ENCODE assay signal across 24 cellular contexts in genomic region chr9:89329917-89330316, GRCh38.
"Had no signal": no experiment of that assay in that cellular context is flagged by ENCODE, and none has a peak within 500 bp of the region (broad histone marks: within the 10 kb centered on the region; RNA-seq: fewer than 3 reads in every experiment).

No MANE protein-coding gene starts in this region.

- H3K4me3 ChIP-seq: colonic mucosa, esophagus squamous epithelium, gastrocnemius medialis, heart right ventricle, left lung, lower lobe of right lung had no signal

- H3K4me3 Mint-ChIP-seq: dendritic cell treated with granulocyte-macrophage colony-stimulating factor and Interleukin-4, amounts not matched to agents 40 ng/mL and 50 ng/mL, for 4 days; effector memory CD8-positive, alpha-beta T cell; endodermal cell; naive thymus-derived CD4-positive, alpha-beta T cell had no signal

- H3K27me3 Mint-ChIP-seq: dendritic cell treated with granulocyte-macrophage colony-stimulating factor and Interleukin-4, amounts not matched to agents 40 ng/mL and 50 ng/mL, for 4 days; effector memory CD8-positive, alpha-beta T cell; naive thymus-derived CD4-positive, alpha-beta T cell had no signal

- H3K9me3 Mint-ChIP-seq: dendritic cell treated with granulocyte-macrophage colony-stimulating factor and Interleukin-4, amounts not matched to agents 40 ng/mL and 50 ng/mL, for 4 days; effector memory CD8-positive, alpha-beta T cell; endodermal cell had no signal

- H3K9me3 ChIP-seq: colonic mucosa, esophagus squamous epithelium, gastrocnemius medialis, heart right ventricle, left lung, lower lobe of right lung had no signal

- H3K27ac Mint-ChIP-seq: dendritic cell treated with granulocyte-macrophage colony-stimulating factor and Interleukin-4, amounts not matched to agents 40 ng/mL and 50 ng/mL, for 4 days; endodermal cell had no signal

- H3K4me1 ChIP-seq: colonic mucosa, esophagus squamous epithelium, left lung, lower lobe of right lung had no signal

- H3K27me3 ChIP-seq: colonic mucosa, esophagus squamous epithelium, gastrocnemius medialis, heart right ventricle, left lung had no signal

- DNase-seq: colonic mucosa; cortex of kidney; effector CD8-positive, alpha-beta T cell; effector memory CD8-positive, alpha-beta T cell; endodermal cell; erythroblast; esophagus squamous epithelium; foreskin fibroblast; foreskin melanocyte; gastrocnemius medialis; glutamatergic neuron; head of caudate nucleus; heart right ventricle; hippocampal formation; left cardiac atrium; left lung; left ventricle myocardium superior; lower lobe of right lung; mesenchymal stem cell; midbrain; naive thymus-derived CD4-positive, alpha-beta T cell had no signal

- ATAC-seq: effector memory CD8-positive, alpha-beta T cell; esophagus mucosa; gastrocnemius medialis; heart right ventricle; left cardiac atrium; left lung; left ventricle myocardium superior; lower lobe of right lung; naive thymus-derived CD4-positive, alpha-beta T cell had no signal

- H3K27ac ChIP-seq: colonic mucosa, epithelial cell of prostate, esophagus squamous epithelium, gastrocnemius medialis, heart right ventricle, left lung, lower lobe of right lung had no signal
